In the genomic region with DNA sequence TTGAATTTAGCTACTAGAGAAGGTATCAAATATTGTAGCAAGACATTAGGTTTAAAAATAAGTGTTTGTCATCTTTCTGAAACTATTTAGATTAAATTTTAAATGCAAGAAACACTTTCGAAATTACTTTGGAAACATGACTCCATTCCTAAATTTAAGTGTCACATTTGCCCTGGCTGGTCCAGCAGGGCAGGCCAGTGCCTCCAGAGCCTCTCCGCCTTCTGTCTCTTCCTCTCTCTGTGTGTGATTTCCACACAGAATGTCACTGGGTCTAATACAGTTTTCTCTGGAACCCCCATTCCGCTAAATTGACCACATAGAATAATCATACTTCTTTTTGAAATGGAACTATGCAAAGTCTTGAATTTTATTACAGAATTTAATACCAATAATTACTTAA, we compare ENCODE assay signal across 1 cellular context.
TF ChIP-seq lines count a peak whose summit lies in the region.

No MANE protein-coding gene starts in this region.

TF ChIP-seq in HCT116, 20 proteins besides CTCF, POLR2A, EP300 and RAD21 (continued from another document):
- TF ChIP-seq, protein P1, sequence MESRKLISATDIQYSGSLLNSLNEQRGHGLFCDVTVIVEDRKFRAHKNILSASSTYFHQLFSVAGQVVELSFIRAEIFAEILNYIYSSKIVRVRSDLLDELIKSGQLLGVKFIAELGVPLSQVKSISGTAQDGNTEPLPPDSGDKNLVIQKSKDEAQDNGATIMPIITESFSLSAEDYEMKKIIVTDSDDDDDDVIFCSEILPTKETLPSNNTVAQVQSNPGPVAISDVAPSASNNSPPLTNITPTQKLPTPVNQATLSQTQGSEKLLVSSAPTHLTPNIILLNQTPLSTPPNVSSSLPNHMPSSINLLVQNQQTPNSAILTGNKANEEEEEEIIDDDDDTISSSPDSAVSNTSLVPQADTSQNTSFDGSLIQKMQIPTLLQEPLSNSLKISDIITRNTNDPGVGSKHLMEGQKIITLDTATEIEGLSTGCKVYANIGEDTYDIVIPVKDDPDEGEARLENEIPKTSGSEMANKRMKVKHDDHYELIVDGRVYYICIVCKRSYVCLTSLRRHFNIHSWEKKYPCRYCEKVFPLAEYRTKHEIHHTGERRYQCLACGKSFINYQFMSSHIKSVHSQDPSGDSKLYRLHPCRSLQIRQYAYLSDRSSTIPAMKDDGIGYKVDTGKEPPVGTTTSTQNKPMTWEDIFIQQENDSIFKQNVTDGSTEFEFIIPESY (IDR thresholded peaks at IDR 0.05; ENCODE audit: extremely low read depth, insufficient replicate concordance, low read length), result no peak
- TF ChIP-seq TCF7L2 (IDR thresholded peaks at IDR 0.05; ENCODE audit: borderline replicate concordance, extremely low read depth, insufficient read depth, insufficient read length) (no peak), ZNF274 (IDR thresholded peaks at IDR 0.05; ENCODE audit: low read depth, low read length) (no peak)
